Comparison of ENCODE assay signal across 8 cellular contexts in genomic region chr9:73183917-73184861, GRCh38. TPM values are rescaled to one million over a fixed set of nuclear protein-coding genes. Genes with fewer than 3 reads are reported as not detected.
DNase-seq lines count a peak whose midpoint lies in the region; ATAC-seq, FAIRE-seq and TF ChIP-seq lines count a peak whose summit lies in the region.

No MANE protein-coding gene starts in this region.

- peak; percentile 22 for TF ChIP-seq CTCF in GM10248 (IDR thresholded peaks at IDR 0.05; ENCODE audit: control extremely low read depth, extremely low read depth, low read depth, missing control alignments)

- H3K4me1 Mint-ChIP-seq in activated T-helper 2 cell treated with anti-CD3 and anti-CD28 coated beads, Interferon-gamma antibody, Interleukin-2, Interleukin-4, amounts not matched to agents 10 μg/mL and 5 μg/mL and 100 μg/mL, durations not matched to agents 14 hours and 24 hours and 36 hours (ENCODE audit: low read depth) = peaks cover 9% of the 10 kb centered on the region
- peaks cover 0 to 2% of the 10 kb centered on the region in 2 donors for H3K4me1 Mint-ChIP-seq in stimulated activated naive B cell treated with anti-CD40 and anti-IgM and Interleukin-4, amounts not matched to agents 10 μg/mL and 1 μg/mL and 100 μg/mL, for 72 hours

- FAIRE-seq in frontal cortex (lab: Jason Lieb, UNC) = peak; percentile 99

- POLR2A ChIA-PET in GM10248 (lab: Yijun Ruan, JAX) = no interaction called here

- no peak overlapping the region for H3K27ac Mint-ChIP-seq in activated T-helper 2 cell treated with anti-CD3 and anti-CD28 coated beads, Interferon-gamma antibody, Interleukin-2, Interleukin-4, amounts not matched to agents 10 μg/mL and 5 μg/mL and 100 μg/mL, durations not matched to agents 14 hours and 24 hours and 36 hours
- H3K27ac Mint-ChIP-seq in stimulated activated naive B cell treated with anti-CD40 and anti-IgM and Interleukin-4, amounts not matched to agents 10 μg/mL and 1 μg/mL and 100 μg/mL, for 72 hours = no peak overlapping the region

- DNase-seq in GM10248 (ENCODE audit: extremely low spot score) = peak; percentile 18
- peak; percentile 69 to 81 for DNase-seq in Kasumi-1 (lab: John Stamatoyannopoulos, UW)
- DNase-seq in SK-N-DZ (ENCODE audit: low spot score) = peak; percentile 32
- no peak for DNase-seq in frontal cortex (ENCODE audit: low spot score in 2 of 2)
- peak; percentile 78 for DNase-seq in superior temporal gyrus (ENCODE audit: extremely low spot score)
- no peak for DNase-seq in activated T-helper 2 cell treated with anti-CD3 and anti-CD28 coated beads, Interferon-gamma antibody, Interleukin-2, Interleukin-4, amounts not matched to agents 10 μg/mL and 5 μg/mL and 100 μg/mL, durations not matched to agents 14 hours and 24 hours and 36 hours (ENCODE audit: low spot score)
- no peak for DNase-seq in stimulated activated naive B cell treated with anti-CD40 and anti-IgM and Interleukin-4, amounts not matched to agents 10 μg/mL and 1 μg/mL and 100 μg/mL, for 72 hours
- no peak for DNase-seq in ureter (ENCODE audit: low spot score)

- H3K4me3 Mint-ChIP-seq in activated T-helper 2 cell treated with anti-CD3 and anti-CD28 coated beads, Interferon-gamma antibody, Interleukin-2, Interleukin-4, amounts not matched to agents 10 μg/mL and 5 μg/mL and 100 μg/mL, durations not matched to agents 14 hours and 24 hours and 36 hours (ENCODE audit: low read depth) = no peak overlapping the region
- H3K4me3 Mint-ChIP-seq in stimulated activated naive B cell treated with anti-CD40 and anti-IgM and Interleukin-4, amounts not matched to agents 10 μg/mL and 1 μg/mL and 100 μg/mL, for 72 hours = no peak overlapping the region

- no peak for ATAC-seq in stimulated activated naive B cell treated with anti-CD40 and anti-IgM and Interleukin-4, amounts not matched to agents 10 μg/mL and 1 μg/mL and 100 μg/mL, for 72 hours (replicated peaks)

- intact Hi-C loops in activated T-helper 2 cell treated with anti-CD3 and anti-CD28 coated beads, Interferon-gamma antibody, Interleukin-2, Interleukin-4, amounts not matched to agents 10 μg/mL and 5 μg/mL and 100 μg/mL, durations not matched to agents 14 hours and 24 hours and 36 hours (cut with micrococcal nuclease) = loop anchor here (1.0 to 5.0 kb wide), 4 partner anchors 29 to 327 kb away; no protein-coding TSS in a partner anchor

- peaks cover 29% of the 10 kb centered on the region for H3K27me3 Mint-ChIP-seq in activated T-helper 2 cell treated with anti-CD3 and anti-CD28 coated beads, Interferon-gamma antibody, Interleukin-2, Interleukin-4, amounts not matched to agents 10 μg/mL and 5 μg/mL and 100 μg/mL, durations not matched to agents 14 hours and 24 hours and 36 hours (ENCODE audit: low read depth)
- peaks cover 5 to 13% of the 10 kb centered on the region in 2 donors for H3K27me3 Mint-ChIP-seq in stimulated activated naive B cell treated with anti-CD40 and anti-IgM and Interleukin-4, amounts not matched to agents 10 μg/mL and 1 μg/mL and 100 μg/mL, for 72 hours

- no peaks in the 10 kb centered on the region for H3K36me3 Mint-ChIP-seq in activated T-helper 2 cell treated with anti-CD3 and anti-CD28 coated beads, Interferon-gamma antibody, Interleukin-2, Interleukin-4, amounts not matched to agents 10 μg/mL and 5 μg/mL and 100 μg/mL, durations not matched to agents 14 hours and 24 hours and 36 hours (ENCODE audit: low read depth)
- no peaks in the 10 kb centered on the region for H3K36me3 Mint-ChIP-seq in stimulated activated naive B cell treated with anti-CD40 and anti-IgM and Interleukin-4, amounts not matched to agents 10 μg/mL and 1 μg/mL and 100 μg/mL, for 72 hours

- no peaks in the 10 kb centered on the region for H3K9me3 Mint-ChIP-seq in activated T-helper 2 cell treated with anti-CD3 and anti-CD28 coated beads, Interferon-gamma antibody, Interleukin-2, Interleukin-4, amounts not matched to agents 10 μg/mL and 5 μg/mL and 100 μg/mL, durations not matched to agents 14 hours and 24 hours and 36 hours
- no peaks in the 10 kb centered on the region for H3K9me3 Mint-ChIP-seq in stimulated activated naive B cell treated with anti-CD40 and anti-IgM and Interleukin-4, amounts not matched to agents 10 μg/mL and 1 μg/mL and 100 μg/mL, for 72 hours

- CTCF ChIA-PET in GM10248 (lab: Yijun Ruan, JAX) = interaction anchor here (0.8 to 5.4 kb wide), 11 partner anchors 13 to 253 kb away, joined by 3 to 89 read pairs (median 5); no protein-coding TSS in a partner anchor

RNA-seq across cellular contexts. Expression of gene ANXA1, which starts 32.5 kb away (rescaled TPM):
- polyA plus RNA-seq in SK-N-DZ (2014; cell fraction: cytosol; rRNA removed) = not detected in 2 replicates
- not detected in 2 replicates for polyA plus RNA-seq in SK-N-DZ (2014; cell fraction: nucleus; rRNA removed)
- total RNA-seq in frontal cortex (8.2 TPM), ureter (175 TPM)
- total RNA-seq in activated T-helper 2 cell treated with anti-CD3 and anti-CD28 coated beads, Interferon-gamma antibody, Interleukin-2, Interleukin-4, amounts not matched to agents 10 μg/mL and 5 μg/mL and 100 μg/mL, durations not matched to agents 14 hours and 24 hours and 36 hours = 28.6 and 32.2 TPM in 2 replicates

Comparison
In these comparisons a context has a peak if more than half of its experiments do, and no peak if none do; other contexts are left out.
1. DNase-seq: peak in GM10248 (single experiment), Kasumi-1 (2 of 2), SK-N-DZ (single experiment) and superior temporal gyrus (single experiment); none in frontal cortex (0 of 2), activated T-helper 2 cell treated with anti-CD3 and anti-CD28 coated beads, Interferon-gamma antibody, Interleukin-2, Interleukin-4, amounts not matched to agents 10 μg/mL and 5 μg/mL and 100 μg/mL, durations not matched to agents 14 hours and 24 hours and 36 hours (single experiment), stimulated activated naive B cell treated with anti-CD40 and anti-IgM and Interleukin-4, amounts not matched to agents 10 μg/mL and 1 μg/mL and 100 μg/mL, for 72 hours (single experiment) and ureter (single experiment).